11 cellular contexts compared by ENCODE assay signal in the genomic region with DNA sequence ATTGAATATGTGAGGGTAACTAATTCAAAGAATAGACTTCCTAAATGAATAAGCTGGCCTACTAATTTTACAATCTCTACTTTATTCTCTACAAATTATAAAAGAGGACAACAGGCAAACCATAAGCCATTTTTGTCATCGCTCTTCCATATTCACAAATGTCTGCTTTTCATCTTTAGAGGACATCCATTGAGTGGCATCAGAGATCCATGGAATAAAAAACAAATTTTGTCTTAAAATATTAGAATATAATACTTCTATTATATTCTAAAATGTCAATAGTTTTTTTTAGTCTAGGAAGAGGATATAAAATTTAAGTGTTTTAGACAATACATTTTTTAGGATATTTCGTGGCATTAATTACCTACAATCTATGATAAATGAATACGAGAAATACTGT.
"Had no signal": no experiment of that assay in that cellular context is flagged by ENCODE, and none has a peak within 500 bp of the region (broad histone marks: within the 10 kb centered on the region; RNA-seq: fewer than 3 reads in every experiment).

No MANE protein-coding gene starts in this region.

- H3K9ac ChIP-seq: GM23248 had no signal

- H3K4me3 Mint-ChIP-seq: GM23338, H9, HFFc6 had no signal

- H3K4me1 Mint-ChIP-seq: GM23338 had no signal

- H3K4me3 ChIP-seq: GM23248, GM23338, HAP-1 had no signal

- H2AFZ ChIP-seq: GM23248, GM23338 had no signal

- FAIRE-seq: H1, H54 had no signal

- H3K4me2 ChIP-seq: GM23338 had no signal

- ATAC-seq: GM23338, HCT116 had no signal

- H3K9me3 Mint-ChIP-seq: GM23338, H9 had no signal

- DNase-seq: GM23248, GOT3, H7, H9, HCEC 1CT, HFFc6 had no signal

- H3K36me3 ChIP-seq: HAP-1 had no signal

- H3K27ac ChIP-seq: GM23248 had no signal

- H3K9me3 ChIP-seq: HAP-1 had no signal

- H3K27ac Mint-ChIP-seq: GM23338, HFFc6 had no signal
